In the genomic region with DNA sequence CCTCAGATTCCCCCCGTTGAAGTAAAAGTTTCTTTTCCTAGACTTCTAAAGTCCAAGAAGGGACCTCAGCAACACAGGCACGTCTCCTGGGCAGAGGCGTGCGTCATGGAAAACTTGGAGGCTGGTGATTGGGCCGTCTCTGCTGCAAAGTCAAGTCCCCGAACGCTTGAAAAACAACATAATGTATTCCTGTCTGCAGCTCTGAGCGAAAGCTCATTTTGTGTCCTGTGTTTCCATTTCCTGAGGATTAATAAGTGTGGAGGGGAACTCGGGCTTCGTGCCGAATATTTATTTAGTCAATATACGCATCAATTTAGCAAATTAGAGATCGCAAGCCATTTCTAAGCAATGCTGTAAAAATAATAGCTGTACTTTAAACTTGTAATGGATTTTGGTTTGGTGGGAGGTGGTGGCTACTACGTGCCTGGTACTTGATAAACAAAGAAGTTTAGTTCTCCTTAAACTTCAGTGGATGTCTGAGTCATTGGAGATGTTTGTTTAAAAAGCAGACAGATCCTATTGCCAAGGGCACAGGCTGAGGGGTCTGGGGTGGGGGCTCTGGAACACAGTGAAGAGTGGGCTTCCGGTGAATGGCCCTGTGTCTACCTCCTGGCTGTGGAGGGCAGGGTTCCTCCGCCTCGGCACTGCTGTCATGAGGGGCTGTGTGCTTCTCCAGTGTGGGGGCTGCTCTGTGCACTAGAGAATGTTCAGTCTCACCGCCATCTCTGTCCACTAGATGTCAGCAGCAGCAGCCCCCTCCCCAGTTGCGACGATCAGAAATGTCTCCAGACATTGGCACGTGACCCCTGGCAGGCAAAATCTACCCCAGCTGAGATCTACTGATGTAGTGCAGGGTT, we compare ENCODE assay signal across 1 cellular context.
TF ChIP-seq lines count a peak whose summit lies in the region.

No MANE protein-coding gene starts in this region.

TF ChIP-seq in endothelial cell of umbilical vein, 7 proteins besides CTCF, POLR2A, EP300 and RAD21 (continued from another document):
- TF ChIP-seq JUN (IDR thresholded peaks at IDR 0.05; ENCODE audit: borderline replicate concordance, insufficient read depth, insufficient read length, low read depth) (no peak), MAX (IDR thresholded peaks at IDR 0.05; ENCODE audit: insufficient read depth, insufficient read length) (no peak)
